In the genomic region with DNA sequence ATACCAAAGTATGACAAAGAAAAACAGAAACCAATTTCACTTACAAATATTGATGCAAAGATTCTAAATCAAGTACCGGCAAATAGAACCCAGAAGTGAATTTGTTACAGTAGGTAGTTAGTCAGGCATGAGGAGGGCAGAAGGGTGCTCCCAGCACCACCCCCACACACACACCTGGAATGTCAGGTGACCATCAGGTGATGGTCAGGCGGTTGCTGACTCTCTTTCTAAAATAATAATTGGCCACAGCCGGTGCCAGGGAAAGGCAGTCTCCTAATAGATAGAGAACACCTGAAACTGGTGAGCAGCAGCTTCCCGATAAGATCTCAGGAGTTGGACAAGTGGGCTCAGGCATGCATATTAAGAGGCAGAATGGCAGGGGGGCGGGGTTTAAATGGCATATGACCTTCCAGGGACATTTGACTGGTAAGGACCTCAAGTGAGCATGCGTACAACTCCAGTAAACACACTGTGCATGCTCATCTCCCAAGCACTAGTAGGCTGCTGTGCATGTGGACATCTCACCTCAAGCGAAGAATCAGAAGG, we compare ENCODE assay signal across 28 cellular contexts.
"Had no signal": no experiment of that assay in that cellular context is flagged by ENCODE, and none has a peak within 500 bp of the region (broad histone marks: within the 10 kb centered on the region; RNA-seq: fewer than 3 reads in every experiment).

No MANE protein-coding gene starts in this region.

- H3K9me3 ChIP-seq: breast epithelium, sigmoid colon had no signal

- DNase-seq: activated CD4-positive, alpha-beta T cell treated with anti-CD3 and anti-CD28 coated beads for 36 hours; activated CD4-positive, CD25-positive, alpha-beta regulatory T cell; activated CD8-positive, alpha-beta memory T cell treated with anti-CD3 and anti-CD28 coated beads, Interleukin-2, amount 10 ng/mL, durations not matched to agents 7 days and 5 days; activated CD8-positive, alpha-beta T cell treated with anti-CD3 and anti-CD28 coated beads, Interleukin-2, amount 10 ng/mL, durations not matched to agents 7 days and 5 days; activated T-cell treated with anti-CD3 and anti-CD28 coated beads, Interleukin-2, amount 50 U/mL, for 48 hours; endodermal cell; foreskin fibroblast; heart left ventricle; left cardiac atrium; mesenchymal stem cell; natural killer cell; sigmoid colon; small intestine; stimulated activated CD4-positive, alpha-beta T cell treated with anti-CD3 and anti-CD28 coated beads, Interleukin-1b, Interleukin-23, amount 100 ng/mL, for 48 hours; stimulated activated CD4-positive, alpha-beta T cell treated with anti-CD3 and anti-CD28 coated beads, Interleukin-4, amount 100 ng/mL, for 4 hours; stimulated activated CD8-positive, alpha-beta memory T cell treated with anti-CD3 and anti-CD28 coated beads, Interleukin-4, amount 100 ng/mL, for 48 hours; stimulated activated naive CD8-positive, alpha-beta T cell treated with anti-CD3 and anti-CD28 coated beads, Interleukin-15, amount 100 ng/mL, for 72 hours; substantia nigra; T-helper 2 cell had no signal

- H3K27ac ChIP-seq: breast epithelium, heart left ventricle, neural progenitor cell, sigmoid colon had no signal

- H3K27ac Mint-ChIP-seq: activated CD4-positive, alpha-beta T cell treated with anti-CD3 and anti-CD28 coated beads for 36 hours; activated CD8-positive, alpha-beta memory T cell treated with anti-CD3 and anti-CD28 coated beads, Interleukin-2, amount 10 ng/mL, durations not matched to agents 7 days and 5 days; activated CD8-positive, alpha-beta T cell treated with anti-CD3 and anti-CD28 coated beads, Interleukin-2, amount 10 ng/mL, durations not matched to agents 7 days and 5 days; activated naive CD4-positive, alpha-beta T cell treated with anti-CD3 and anti-CD28 coated beads, Interleukin-2, amount 50 U/mL, for 72 hours; activated T-helper 2 cell treated with anti-CD3 and anti-CD28 coated beads, Interferon-gamma antibody, Interleukin-2, Interleukin-4, amounts not matched to agents 10 μg/mL and 5 μg/mL and 100 μg/mL, durations not matched to agents 14 hours and 24 hours and 36 hours; dendritic cell treated with granulocyte-macrophage colony-stimulating factor and Interleukin-4, amounts not matched to agents 40 ng/mL and 50 ng/mL, for 4 days; endodermal cell; natural killer cell; neural progenitor cell; progenitor cell of endocrine pancreas; stimulated activated memory B cell treated with anti-CD40 and anti-IgM and Interleukin-4, amounts not matched to agents 10 μg/mL and 1 μg/mL and 100 μg/mL, for 72 hours; stimulated activated naive CD8-positive, alpha-beta T cell treated with anti-CD3 and anti-CD28 coated beads, Interleukin-15, amount 100 ng/mL, for 72 hours had no signal

- H3K27me3 Mint-ChIP-seq: activated CD8-positive, alpha-beta memory T cell treated with anti-CD3 and anti-CD28 coated beads, Interleukin-2, amount 10 ng/mL, durations not matched to agents 7 days and 5 days; central memory CD8-positive, alpha-beta T cell; dendritic cell treated with granulocyte-macrophage colony-stimulating factor and Interleukin-4, amounts not matched to agents 40 ng/mL and 50 ng/mL, for 4 days; progenitor cell of endocrine pancreas; stimulated activated memory B cell treated with anti-CD40 and anti-IgM and Interleukin-4, amounts not matched to agents 10 μg/mL and 1 μg/mL and 100 μg/mL, for 72 hours; stimulated activated naive CD8-positive, alpha-beta T cell treated with anti-CD3 and anti-CD28 coated beads, Interleukin-15, amount 100 ng/mL, for 72 hours had no signal

- H3K36me3 ChIP-seq: breast epithelium, heart left ventricle, neural progenitor cell, sigmoid colon had no signal

- ATAC-seq: activated CD4-positive, alpha-beta T cell treated with anti-CD3 and anti-CD28 coated beads for 36 hours; activated CD8-positive, alpha-beta memory T cell treated with anti-CD3 and anti-CD28 coated beads, Interleukin-2, amount 10 ng/mL, durations not matched to agents 7 days and 5 days; activated CD8-positive, alpha-beta T cell treated with anti-CD3 and anti-CD28 coated beads, Interleukin-2, amount 10 ng/mL, durations not matched to agents 7 days and 5 days; esophagus mucosa; left cardiac atrium; natural killer cell; stimulated activated memory B cell treated with anti-CD40 and anti-IgM and Interleukin-4, amounts not matched to agents 10 μg/mL and 1 μg/mL and 100 μg/mL, for 72 hours; stimulated activated naive CD8-positive, alpha-beta T cell treated with anti-CD3 and anti-CD28 coated beads, Interleukin-15, amount 100 ng/mL, for 72 hours had no signal

- H3K36me3 Mint-ChIP-seq: stimulated activated memory B cell treated with anti-CD40 and anti-IgM and Interleukin-4, amounts not matched to agents 10 μg/mL and 1 μg/mL and 100 μg/mL, for 72 hours had no signal

- H3K9me3 Mint-ChIP-seq: activated naive CD4-positive, alpha-beta T cell treated with anti-CD3 and anti-CD28 coated beads, Interleukin-2, amount 50 U/mL, for 72 hours; central memory CD8-positive, alpha-beta T cell; dendritic cell treated with granulocyte-macrophage colony-stimulating factor and Interleukin-4, amounts not matched to agents 40 ng/mL and 50 ng/mL, for 4 days; natural killer cell; neural progenitor cell; stimulated activated memory B cell treated with anti-CD40 and anti-IgM and Interleukin-4, amounts not matched to agents 10 μg/mL and 1 μg/mL and 100 μg/mL, for 72 hours had no signal

- H3K4me3 ChIP-seq: breast epithelium, heart left ventricle, neural progenitor cell, sigmoid colon had no signal

- H3K4me1 Mint-ChIP-seq: endodermal cell; neural progenitor cell; stimulated activated memory B cell treated with anti-CD40 and anti-IgM and Interleukin-4, amounts not matched to agents 10 μg/mL and 1 μg/mL and 100 μg/mL, for 72 hours had no signal

- H3K27me3 ChIP-seq: breast epithelium, heart left ventricle, neural progenitor cell, sigmoid colon had no signal

- H3K4me3 Mint-ChIP-seq: activated CD4-positive, alpha-beta T cell treated with anti-CD3 and anti-CD28 coated beads for 36 hours; activated CD8-positive, alpha-beta memory T cell treated with anti-CD3 and anti-CD28 coated beads, Interleukin-2, amount 10 ng/mL, durations not matched to agents 7 days and 5 days; activated CD8-positive, alpha-beta T cell treated with anti-CD3 and anti-CD28 coated beads, Interleukin-2, amount 10 ng/mL, durations not matched to agents 7 days and 5 days; central memory CD8-positive, alpha-beta T cell; dendritic cell treated with granulocyte-macrophage colony-stimulating factor and Interleukin-4, amounts not matched to agents 40 ng/mL and 50 ng/mL, for 4 days; endodermal cell; natural killer cell; neural progenitor cell; stimulated activated memory B cell treated with anti-CD40 and anti-IgM and Interleukin-4, amounts not matched to agents 10 μg/mL and 1 μg/mL and 100 μg/mL, for 72 hours; stimulated activated naive CD8-positive, alpha-beta T cell treated with anti-CD3 and anti-CD28 coated beads, Interleukin-15, amount 100 ng/mL, for 72 hours had no signal

- H3K4me1 ChIP-seq: breast epithelium, heart left ventricle, neural progenitor cell, sigmoid colon had no signal
